Comparison of ENCODE assay signal across 2 cellular contexts in the genomic region with DNA sequence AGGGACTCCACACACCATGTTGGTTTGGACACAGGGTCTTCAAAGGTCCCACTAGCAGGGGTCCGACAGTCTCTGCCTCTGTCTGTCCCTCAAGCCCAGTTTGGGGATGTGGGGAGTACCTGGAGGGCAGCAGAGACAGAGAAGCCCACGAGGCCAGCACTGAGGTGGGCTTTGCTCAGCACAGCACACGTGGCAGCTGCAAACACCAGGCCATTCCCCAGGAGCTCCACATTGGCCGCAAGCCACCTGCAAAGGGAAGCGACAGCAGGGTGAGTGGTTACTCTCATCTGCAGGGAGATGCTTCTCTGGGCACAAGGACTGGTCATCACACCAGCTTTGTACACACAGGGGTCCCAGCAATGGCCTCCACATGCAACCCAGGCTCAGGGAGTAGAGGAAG.
A peak's percentile ranks its signal among the peaks of the same experiment; 100 is the strongest.
TF ChIP-seq lines count a peak whose summit lies in the region.

No MANE protein-coding gene starts in this region.

TF ChIP-seq in HepG2, 621 proteins besides CTCF, POLR2A, EP300 and RAD21:
- TF ChIP-seq GTF3A (CRISPR knock-in tag; conservative IDR thresholded peaks at IDR 0.05) (no peak), RFXAP (CRISPR knock-in tag; IDR thresholded peaks at IDR 0.05; ENCODE audit: borderline replicate concordance) (no peak), AGO2 (optimal IDR thresholded peaks at IDR 0.05; ENCODE audit: low read depth, low read length) (peak; percentile 58), MEIS2 (CRISPR knock-in tag; IDR thresholded peaks at IDR 0.05) (no peak), NONO (IDR thresholded peaks at IDR 0.05) (no peak), NONO (CRISPR knock-in tag; conservative IDR thresholded peaks at IDR 0.05) (no peak), HES4 (CRISPR knock-in tag; IDR thresholded peaks at IDR 0.05; ENCODE audit: borderline replicate concordance) (no peak), ZNF547 (CRISPR knock-in tag; IDR thresholded peaks at IDR 0.05) (no peak), KDM2A (CRISPR knock-in tag; IDR thresholded peaks at IDR 0.05; ENCODE audit: borderline replicate concordance, low read depth) (peak; percentile 27; the same call in 1 of the 2 replicates), CBFB (CRISPR knock-in tag; IDR thresholded peaks at IDR 0.05) (no peak), ZSCAN30 (CRISPR knock-in tag; IDR thresholded peaks at IDR 0.05) (no peak), NR3C1 (CRISPR knock-in tag; IDR thresholded peaks at IDR 0.05) (no peak), ZC3H4 (CRISPR knock-in tag; IDR thresholded peaks at IDR 0.05; ENCODE audit: borderline replicate concordance) (no peak), RBM22 (optimal IDR thresholded peaks at IDR 0.05; ENCODE audit: low read length) (no peak)
- TF ChIP-seq, protein P1, sequence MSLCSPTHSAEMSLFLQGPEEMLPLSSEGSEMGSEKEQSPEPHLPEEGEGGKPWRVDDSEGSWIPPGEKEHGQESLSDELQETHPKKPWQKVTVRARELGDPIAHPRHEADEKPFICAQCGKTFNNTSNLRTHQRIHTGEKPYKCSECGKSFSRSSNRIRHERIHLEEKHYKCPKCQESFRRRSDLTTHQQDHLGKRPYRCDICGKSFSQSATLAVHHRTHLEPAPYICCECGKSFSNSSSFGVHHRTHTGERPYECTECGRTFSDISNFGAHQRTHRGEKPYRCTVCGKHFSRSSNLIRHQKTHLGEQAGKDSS (CRISPR knock-in tag; IDR thresholded peaks at IDR 0.05; ENCODE audit: borderline replicate concordance, low read depth) = no peak
- TF ChIP-seq, protein P2, sequence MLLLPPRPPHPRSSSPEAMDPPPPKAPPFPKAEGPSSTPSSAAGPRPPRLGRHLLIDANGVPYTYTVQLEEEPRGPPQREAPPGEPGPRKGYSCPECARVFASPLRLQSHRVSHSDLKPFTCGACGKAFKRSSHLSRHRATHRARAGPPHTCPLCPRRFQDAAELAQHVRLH (CRISPR knock-in tag; IDR thresholded peaks at IDR 0.05; ENCODE audit: borderline replicate concordance, low read depth) = no peak
- TF ChIP-seq, protein P3, sequence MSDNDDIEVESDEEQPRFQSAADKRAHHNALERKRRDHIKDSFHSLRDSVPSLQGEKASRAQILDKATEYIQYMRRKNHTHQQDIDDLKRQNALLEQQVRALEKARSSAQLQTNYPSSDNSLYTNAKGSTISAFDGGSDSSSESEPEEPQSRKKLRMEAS (IDR thresholded peaks at IDR 0.05) = no peak
- TF ChIP-seq, protein P4, sequence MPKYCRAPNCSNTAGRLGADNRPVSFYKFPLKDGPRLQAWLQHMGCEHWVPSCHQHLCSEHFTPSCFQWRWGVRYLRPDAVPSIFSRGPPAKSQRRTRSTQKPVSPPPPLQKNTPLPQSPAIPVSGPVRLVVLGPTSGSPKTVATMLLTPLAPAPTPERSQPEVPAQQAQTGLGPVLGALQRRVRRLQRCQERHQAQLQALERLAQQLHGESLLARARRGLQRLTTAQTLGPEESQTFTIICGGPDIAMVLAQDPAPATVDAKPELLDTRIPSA (CRISPR knock-in tag; IDR thresholded peaks at IDR 0.05; ENCODE audit: borderline replicate concordance) = no peak
TF ChIP-seq in HepG2: peak in this region for 2.

TF ChIP-seq in IMR-90, 13 proteins besides CTCF, POLR2A, EP300 and RAD21:
- TF ChIP-seq, protein P5, sequence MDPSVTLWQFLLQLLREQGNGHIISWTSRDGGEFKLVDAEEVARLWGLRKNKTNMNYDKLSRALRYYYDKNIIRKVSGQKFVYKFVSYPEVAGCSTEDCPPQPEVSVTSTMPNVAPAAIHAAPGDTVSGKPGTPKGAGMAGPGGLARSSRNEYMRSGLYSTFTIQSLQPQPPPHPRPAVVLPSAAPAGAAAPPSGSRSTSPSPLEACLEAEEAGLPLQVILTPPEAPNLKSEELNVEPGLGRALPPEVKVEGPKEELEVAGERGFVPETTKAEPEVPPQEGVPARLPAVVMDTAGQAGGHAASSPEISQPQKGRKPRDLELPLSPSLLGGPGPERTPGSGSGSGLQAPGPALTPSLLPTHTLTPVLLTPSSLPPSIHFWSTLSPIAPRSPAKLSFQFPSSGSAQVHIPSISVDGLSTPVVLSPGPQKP (IDR thresholded peaks at IDR 0.05; ENCODE audit: borderline replicate concordance, low read depth, low read length) = no peak
- TF ChIP-seq RCOR1 (IDR thresholded peaks at IDR 0.05; ENCODE audit: insufficient replicate concordance, low read length) (no peak), SMC3 (IDR thresholded peaks at IDR 0.05; ENCODE audit: low read depth, low read length) (no peak)
